1 cellular context compared by ENCODE assay signal in the genomic region with DNA sequence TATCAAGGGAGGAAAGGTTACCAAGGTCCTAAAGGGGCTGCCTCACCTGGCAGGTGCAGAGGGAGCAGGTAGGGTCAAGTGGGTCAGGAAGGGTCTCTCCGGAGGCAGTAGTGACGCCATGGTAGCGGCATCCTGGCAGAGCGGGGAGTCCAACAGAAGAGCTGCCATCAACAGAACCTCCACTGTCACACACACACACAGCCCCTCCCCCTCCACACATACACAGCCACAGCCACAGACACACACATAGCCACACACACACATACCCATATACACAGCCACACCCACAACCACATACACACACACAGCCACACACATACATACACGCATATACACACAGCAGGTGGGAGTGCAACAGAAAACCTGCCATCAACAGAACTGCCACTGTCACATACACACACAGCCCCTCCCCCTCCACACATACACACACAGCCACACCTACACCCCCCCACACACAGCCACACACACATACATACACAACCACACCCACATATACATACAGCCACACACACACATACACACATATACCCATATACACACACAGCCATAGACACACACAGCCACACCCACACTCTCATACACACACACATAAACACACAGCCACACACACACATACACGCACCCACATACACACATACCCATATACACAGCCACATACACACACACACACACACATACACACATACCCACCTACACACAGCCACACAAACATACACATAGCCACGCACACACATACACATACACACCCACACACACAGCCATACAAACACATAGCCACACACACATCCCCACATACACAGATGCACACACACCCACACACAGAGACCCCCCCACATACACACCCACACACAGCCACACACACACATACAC.
TF ChIP-seq lines count a peak whose summit lies in the region.

No MANE protein-coding gene starts in this region.

TF ChIP-seq in HEK293, 187 proteins besides CTCF, POLR2A, EP300 and RAD21 (continued from another document and continues in another):
- TF ChIP-seq ZNF426 (tag by site-specific recombination; IDR thresholded peaks at IDR 0.05) (no peak), ZNF157 (tag by site-specific recombination; IDR thresholded peaks at IDR 0.05) (no peak), ZNF488 (tag by site-specific recombination; IDR thresholded peaks at IDR 0.05) (peak; percentile 54; the same call in 1 of the 2 replicates), MYNN (tag by site-specific recombination; IDR thresholded peaks at IDR 0.05; ENCODE audit: borderline replicate concordance) (no peak; the same call in 1 of the 2 replicates), ZNF354C (tag by site-specific recombination; IDR thresholded peaks at IDR 0.05; ENCODE audit: borderline replicate concordance, low read depth) (no peak), ZNF571 (tag by site-specific recombination; IDR thresholded peaks at IDR 0.05) (no peak), ZNF629 (tag by site-specific recombination; IDR thresholded peaks at IDR 0.05) (no peak), ZNF202 (tag by site-specific recombination; IDR thresholded peaks at IDR 0.05; ENCODE audit: borderline replicate concordance) (no peak), ZNF692 (tag by site-specific recombination; IDR thresholded peaks at IDR 0.05) (no peak), ZNF664 (tag by site-specific recombination; IDR thresholded peaks at IDR 0.05) (no peak), ZNF23 (tag by site-specific recombination; IDR thresholded peaks at IDR 0.05; ENCODE audit: borderline replicate concordance) (0 out of 2 replicates have a peak, but pooled peaks have one; percentile 19), GFI1B (tag by site-specific recombination; IDR thresholded peaks at IDR 0.05) (no peak), PRDM1 (tag by site-specific recombination; IDR thresholded peaks at IDR 0.05) (no peak), SP7 (tag by site-specific recombination; IDR thresholded peaks at IDR 0.05) (no peak), ZFP69B (tag by site-specific recombination; IDR thresholded peaks at IDR 0.05) (no peak), ZNF529 (tag by site-specific recombination; IDR thresholded peaks at IDR 0.05; ENCODE audit: insufficient replicate concordance) (no peak), ZNF133 (tag by site-specific recombination; IDR thresholded peaks at IDR 0.05) (no peak; the same call in 1 of the 2 replicates), ZNF2 (tag by site-specific recombination; IDR thresholded peaks at IDR 0.05) (0 out of 2 replicates have a peak, but pooled peaks have one; percentile 27), ZNF561 (tag by site-specific recombination; IDR thresholded peaks at IDR 0.05; ENCODE audit: borderline replicate concordance) (no peak), ZNF112 (tag by site-specific recombination; IDR thresholded peaks at IDR 0.05) (no peak), ZNF121 (tag by site-specific recombination; IDR thresholded peaks at IDR 0.05) (no peak), AEBP2 (tag by site-specific recombination; IDR thresholded peaks at IDR 0.05; ENCODE audit: borderline replicate concordance) (no peak), SALL2 (tag by site-specific recombination; IDR thresholded peaks at IDR 0.05; ENCODE audit: borderline replicate concordance) (no peak), ZNF266 (tag by site-specific recombination; IDR thresholded peaks at IDR 0.05; ENCODE audit: low read depth) (peak; percentile 12; the same call in 1 of the 2 replicates), ZNF280D (tag by site-specific recombination; IDR thresholded peaks at IDR 0.05) (no peak), ZNF791 (tag by site-specific recombination; IDR thresholded peaks at IDR 0.05) (no peak), ATF2 (tag by site-specific recombination; IDR thresholded peaks at IDR 0.05; ENCODE audit: low read depth) (no peak), ZNF335 (tag by site-specific recombination; conservative IDR thresholded peaks at IDR 0.05) (no peak), ZNF311 (tag by site-specific recombination; IDR thresholded peaks at IDR 0.05; ENCODE audit: borderline replicate concordance) (no peak), ZNF670 (tag by site-specific recombination; IDR thresholded peaks at IDR 0.05; ENCODE audit: low read depth) (peak; percentile 73)
- TF ChIP-seq, protein P1, sequence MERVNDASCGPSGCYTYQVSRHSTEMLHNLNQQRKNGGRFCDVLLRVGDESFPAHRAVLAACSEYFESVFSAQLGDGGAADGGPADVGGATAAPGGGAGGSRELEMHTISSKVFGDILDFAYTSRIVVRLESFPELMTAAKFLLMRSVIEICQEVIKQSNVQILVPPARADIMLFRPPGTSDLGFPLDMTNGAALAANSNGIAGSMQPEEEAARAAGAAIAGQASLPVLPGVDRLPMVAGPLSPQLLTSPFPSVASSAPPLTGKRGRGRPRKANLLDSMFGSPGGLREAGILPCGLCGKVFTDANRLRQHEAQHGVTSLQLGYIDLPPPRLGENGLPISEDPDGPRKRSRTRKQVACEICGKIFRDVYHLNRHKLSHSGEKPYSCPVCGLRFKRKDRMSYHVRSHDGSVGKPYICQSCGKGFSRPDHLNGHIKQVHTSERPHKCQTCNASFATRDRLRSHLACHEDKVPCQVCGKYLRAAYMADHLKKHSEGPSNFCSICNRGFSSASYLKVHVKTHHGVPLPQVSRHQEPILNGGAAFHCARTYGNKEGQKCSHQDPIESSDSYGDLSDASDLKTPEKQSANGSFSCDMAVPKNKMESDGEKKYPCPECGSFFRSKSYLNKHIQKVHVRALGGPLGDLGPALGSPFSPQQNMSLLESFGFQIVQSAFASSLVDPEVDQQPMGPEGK (tag by site-specific recombination; IDR thresholded peaks at IDR 0.05), result peak; percentile 27; the same call in 1 of the 2 replicates
- TF ChIP-seq, protein P2, sequence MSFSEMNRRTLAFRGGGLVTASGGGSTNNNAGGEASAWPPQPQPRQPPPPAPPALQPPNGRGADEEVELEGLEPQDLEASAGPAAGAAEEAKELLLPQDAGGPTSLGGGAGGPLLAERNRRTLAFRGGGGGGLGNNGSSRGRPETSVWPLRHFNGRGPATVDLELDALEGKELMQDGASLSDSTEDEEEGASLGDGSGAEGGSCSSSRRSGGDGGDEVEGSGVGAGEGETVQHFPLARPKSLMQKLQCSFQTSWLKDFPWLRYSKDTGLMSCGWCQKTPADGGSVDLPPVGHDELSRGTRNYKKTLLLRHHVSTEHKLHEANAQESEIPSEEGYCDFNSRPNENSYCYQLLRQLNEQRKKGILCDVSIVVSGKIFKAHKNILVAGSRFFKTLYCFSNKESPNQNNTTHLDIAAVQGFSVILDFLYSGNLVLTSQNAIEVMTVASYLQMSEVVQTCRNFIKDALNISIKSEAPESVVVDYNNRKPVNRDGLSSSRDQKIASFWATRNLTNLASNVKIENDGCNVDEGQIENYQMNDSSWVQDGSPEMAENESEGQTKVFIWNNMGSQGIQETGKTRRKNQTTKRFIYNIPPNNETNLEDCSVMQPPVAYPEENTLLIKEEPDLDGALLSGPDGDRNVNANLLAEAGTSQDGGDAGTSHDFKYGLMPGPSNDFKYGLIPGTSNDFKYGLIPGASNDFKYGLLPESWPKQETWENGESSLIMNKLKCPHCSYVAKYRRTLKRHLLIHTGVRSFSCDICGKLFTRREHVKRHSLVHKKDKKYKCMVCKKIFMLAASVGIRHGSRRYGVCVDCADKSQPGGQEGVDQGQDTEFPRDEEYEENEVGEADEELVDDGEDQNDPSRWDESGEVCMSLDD (tag by site-specific recombination; IDR thresholded peaks at IDR 0.05), result peak; percentile 12; the same call in 1 of the 2 replicates
- TF ChIP-seq, protein P3, sequence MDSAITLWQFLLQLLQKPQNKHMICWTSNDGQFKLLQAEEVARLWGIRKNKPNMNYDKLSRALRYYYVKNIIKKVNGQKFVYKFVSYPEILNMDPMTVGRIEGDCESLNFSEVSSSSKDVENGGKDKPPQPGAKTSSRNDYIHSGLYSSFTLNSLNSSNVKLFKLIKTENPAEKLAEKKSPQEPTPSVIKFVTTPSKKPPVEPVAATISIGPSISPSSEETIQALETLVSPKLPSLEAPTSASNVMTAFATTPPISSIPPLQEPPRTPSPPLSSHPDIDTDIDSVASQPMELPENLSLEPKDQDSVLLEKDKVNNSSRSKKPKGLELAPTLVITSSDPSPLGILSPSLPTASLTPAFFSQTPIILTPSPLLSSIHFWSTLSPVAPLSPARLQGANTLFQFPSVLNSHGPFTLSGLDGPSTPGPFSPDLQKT (IDR thresholded peaks at IDR 0.05; ENCODE audit: borderline replicate concordance, low read depth, low read length), result no peak
- TF ChIP-seq, protein P4, sequence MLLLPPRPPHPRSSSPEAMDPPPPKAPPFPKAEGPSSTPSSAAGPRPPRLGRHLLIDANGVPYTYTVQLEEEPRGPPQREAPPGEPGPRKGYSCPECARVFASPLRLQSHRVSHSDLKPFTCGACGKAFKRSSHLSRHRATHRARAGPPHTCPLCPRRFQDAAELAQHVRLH (tag by site-specific recombination; IDR thresholded peaks at IDR 0.05), result no peak
- TF ChIP-seq, protein P5, sequence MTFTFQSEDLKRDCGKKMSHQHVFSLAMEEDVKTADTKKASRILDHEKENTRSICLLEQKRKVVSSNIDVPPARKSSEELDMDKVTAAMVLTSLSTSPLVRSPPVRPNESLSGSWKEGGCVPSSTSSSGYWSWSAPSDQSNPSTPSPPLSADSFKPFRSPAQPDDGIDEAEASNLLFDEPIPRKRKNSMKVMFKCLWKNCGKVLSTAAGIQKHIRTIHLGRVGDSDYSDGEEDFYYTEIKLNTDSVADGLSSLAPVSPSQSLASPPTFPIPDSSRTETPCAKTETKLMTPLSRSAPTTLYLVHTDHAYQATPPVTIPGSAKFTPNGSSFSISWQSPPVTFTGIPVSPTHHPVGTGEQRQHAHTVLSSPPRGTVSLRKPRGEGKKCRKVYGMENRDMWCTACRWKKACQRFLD (tag by site-specific recombination; IDR thresholded peaks at IDR 0.05), result peak; percentile 7; the same call in 1 of the 2 replicates
- TF ChIP-seq, protein P6, sequence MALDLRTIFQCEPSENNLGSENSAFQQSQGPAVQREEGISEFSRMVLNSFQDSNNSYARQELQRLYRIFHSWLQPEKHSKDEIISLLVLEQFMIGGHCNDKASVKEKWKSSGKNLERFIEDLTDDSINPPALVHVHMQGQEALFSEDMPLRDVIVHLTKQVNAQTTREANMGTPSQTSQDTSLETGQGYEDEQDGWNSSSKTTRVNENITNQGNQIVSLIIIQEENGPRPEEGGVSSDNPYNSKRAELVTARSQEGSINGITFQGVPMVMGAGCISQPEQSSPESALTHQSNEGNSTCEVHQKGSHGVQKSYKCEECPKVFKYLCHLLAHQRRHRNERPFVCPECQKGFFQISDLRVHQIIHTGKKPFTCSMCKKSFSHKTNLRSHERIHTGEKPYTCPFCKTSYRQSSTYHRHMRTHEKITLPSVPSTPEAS (tag by site-specific recombination; IDR thresholded peaks at IDR 0.05), result peak; percentile 95
